Comparison of ENCODE assay signal across 22 cellular contexts in genomic region chr6:130000526-130001228, GRCh38.
"Had no signal": no experiment of that assay in that cellular context is flagged by ENCODE, and none has a peak within 500 bp of the region (broad histone marks: within the 10 kb centered on the region; RNA-seq: fewer than 3 reads in every experiment).

No MANE protein-coding gene starts in this region.

- H3K4me3 ChIP-seq: ascending aorta, body of pancreas had no signal

- H3K36me3 ChIP-seq: ascending aorta had no signal

- H3K27me3 ChIP-seq: ascending aorta had no signal

- DNase-seq: activated CD4-positive, alpha-beta memory T cell treated with anti-CD3 and anti-CD28 coated beads, Interleukin-2, amount 10 ng/mL, durations not matched to agents 7 days and 5 days; activated CD4-positive, alpha-beta T cell treated with anti-CD3 and anti-CD28 coated beads for 36 hours; activated CD4-positive, alpha-beta T cell treated with anti-CD3 and anti-CD28 coated beads, Interleukin-2, amount 50 U/mL, for 1 hour; activated effector memory CD4-positive, alpha-beta T cell treated with Interleukin-2 at 50 U/mL for 16 hours; activated naive CD4-positive, alpha-beta T cell treated with Interleukin-2 at 50 U/mL for 16 hours; activated naive CD8-positive, alpha-beta T cell treated with anti-CD3 and anti-CD28 coated beads, Interleukin-2, amount 50 U/mL, for 24 hours; activated T-cell treated with anti-CD3 and anti-CD28 coated beads for 4 hours; amniotic stem cell; body of pancreas; central memory CD4-positive, alpha-beta T cell; MM.1S; NCI-H1105; NCI-H1436; NCI-H187; NCI-H2081; NCI-H446; SIG-M5; T-helper 17 cell; T1000 had no signal

- H3K4me1 Mint-ChIP-seq: activated CD4-positive, alpha-beta T cell treated with anti-CD3 and anti-CD28 coated beads for 36 hours; activated naive CD8-positive, alpha-beta T cell treated with anti-CD3 and anti-CD28 coated beads, Interleukin-2, amount 50 U/mL, for 24 hours; T-helper 17 cell had no signal

- H3K9me3 Mint-ChIP-seq: activated CD4-positive, alpha-beta memory T cell treated with anti-CD3 and anti-CD28 coated beads, Interleukin-2, amount 10 ng/mL, durations not matched to agents 7 days and 5 days; activated naive CD4-positive, alpha-beta T cell treated with anti-CD3 and anti-CD28 coated beads, Interleukin-2, amount 50 U/mL, for 72 hours; activated naive CD8-positive, alpha-beta T cell treated with anti-CD3 and anti-CD28 coated beads, Interleukin-2, amount 50 U/mL, for 24 hours had no signal

- H3K4me3 Mint-ChIP-seq: activated CD4-positive, alpha-beta memory T cell treated with anti-CD3 and anti-CD28 coated beads, Interleukin-2, amount 10 ng/mL, durations not matched to agents 7 days and 5 days; activated CD4-positive, alpha-beta T cell treated with anti-CD3 and anti-CD28 coated beads for 36 hours; activated naive CD8-positive, alpha-beta T cell treated with anti-CD3 and anti-CD28 coated beads, Interleukin-2, amount 50 U/mL, for 24 hours; T-helper 17 cell had no signal

- H3K36me3 Mint-ChIP-seq: activated naive CD4-positive, alpha-beta T cell treated with anti-CD3 and anti-CD28 coated beads, Interleukin-2, amount 50 U/mL, for 72 hours had no signal

- H3K27ac Mint-ChIP-seq: activated CD4-positive, alpha-beta memory T cell treated with anti-CD3 and anti-CD28 coated beads, Interleukin-2, amount 10 ng/mL, durations not matched to agents 7 days and 5 days; activated CD4-positive, alpha-beta T cell treated with anti-CD3 and anti-CD28 coated beads for 36 hours; activated naive CD4-positive, alpha-beta T cell treated with anti-CD3 and anti-CD28 coated beads, Interleukin-2, amount 50 U/mL, for 72 hours; activated naive CD8-positive, alpha-beta T cell treated with anti-CD3 and anti-CD28 coated beads, Interleukin-2, amount 50 U/mL, for 24 hours; T-helper 17 cell had no signal

- ATAC-seq: activated CD4-positive, alpha-beta T cell treated with anti-CD3 and anti-CD28 coated beads for 36 hours; activated naive CD4-positive, alpha-beta T cell treated with anti-CD3 and anti-CD28 coated beads, Interleukin-2, amount 50 U/mL, for 72 hours; activated naive CD8-positive, alpha-beta T cell treated with anti-CD3 and anti-CD28 coated beads, Interleukin-2, amount 50 U/mL, for 24 hours; body of pancreas; PC-3; T-helper 17 cell had no signal

- H3K27ac ChIP-seq: ascending aorta, body of pancreas had no signal

- H3K4me1 ChIP-seq: ascending aorta, body of pancreas had no signal

- H3K9me3 ChIP-seq: ascending aorta, body of pancreas had no signal
